1 cellular context compared by ENCODE assay signal in genomic region chr1:114008352-114009041, GRCh38.
TF ChIP-seq lines count a peak whose summit lies in the region.

No MANE protein-coding gene starts in this region.

TF ChIP-seq in GM23338, 12 proteins besides CTCF, POLR2A, EP300 and RAD21 (continued from another document):
- no peak for TF ChIP-seq REST (IDR thresholded peaks at IDR 0.05; ENCODE audit: unreplicated experiment)
- no peak for TF ChIP-seq POLR2AphosphoS5 (IDR thresholded peaks at IDR 0.05; ENCODE audit: low read depth)
- TF ChIP-seq NANOG (IDR thresholded peaks at IDR 0.05; ENCODE audit: borderline replicate concordance) = no peak
- TF ChIP-seq ZNF331 (CRISPR knock-in tag; IDR thresholded peaks at IDR 0.05; ENCODE audit: low read depth) = no peak
- TF ChIP-seq ETS1 (IDR thresholded peaks at IDR 0.05) = no peak
- TF ChIP-seq CREB1 (CRISPR knock-in tag; IDR thresholded peaks at IDR 0.05; ENCODE audit: low read depth) = no peak
- no peak for TF ChIP-seq ZNF114 (CRISPR knock-in tag; IDR thresholded peaks at IDR 0.05)
- TF ChIP-seq STAT1 (IDR thresholded peaks at IDR 0.05; ENCODE audit: unreplicated experiment) = no peak
- no peak for TF ChIP-seq EZH2phosphoT487 (IDR thresholded peaks at IDR 0.05; ENCODE audit: unreplicated experiment)
- no peak for TF ChIP-seq ZNF462 (CRISPR knock-in tag; IDR thresholded peaks at IDR 0.05)
- TF ChIP-seq EZH2 (IDR thresholded peaks at IDR 0.05; ENCODE audit: low read depth, unreplicated experiment) = no peak
